In genomic region chr3:143771939-143772338, GRCh38 we compare ENCODE assay signal across 21 cellular contexts.
"Had no signal": no experiment of that assay in that cellular context is flagged by ENCODE, and none has a peak within 500 bp of the region (broad histone marks: within the 10 kb centered on the region; RNA-seq: fewer than 3 reads in every experiment).

No MANE protein-coding gene starts in this region.

- FAIRE-seq: astrocyte, RCC 7860 had no signal

- DNase-seq: activated B cell treated with CpG ODN at 0.5 μM for 24 hours; activated CD4-positive, alpha-beta memory T cell treated with anti-CD3 and anti-CD28 coated beads for 36 hours; activated CD4-positive, alpha-beta T cell treated with anti-CD3 and anti-CD28 coated beads, Interleukin-2, amount 10 ng/mL, durations not matched to agents 7 days and 5 days; activated CD8-positive, alpha-beta memory T cell treated with anti-CD3 and anti-CD28 coated beads for 24 hours; activated effector memory CD4-positive, alpha-beta T cell treated with anti-CD3 and anti-CD28 coated beads, Interleukin-2, amount 50 U/mL, for 16 hours; activated naive CD4-positive, alpha-beta T cell treated with Interleukin-2 at 50 U/mL for 16 hours; activated naive CD8-positive, alpha-beta T cell treated with anti-CD3 and anti-CD28 coated beads, Interleukin-2, amount 50 U/mL, for 24 hours; activated T-cell treated with anti-CD3 and anti-CD28 coated beads, Interleukin-2, amount 50 U/mL, for 4 hours; amygdala; KG1; NCI-H1048; NCI-H146; NCI-H187 treated with DMSO at 0.1 percent for 48 hours; NCI-H2081 treated with DMSO at 0.1 percent for 48 hours; NCI-H2171 treated with DMSO at 0.1 percent for 48 hours; NCI-H510A; NCI-H526 treated with DMSO at 0.1 percent for 48 hours; PC-3; SHP77 treated with DMSO at 0.1 percent for 48 hours had no signal

- ATAC-seq: PC-3 had no signal
